ENCODE assay signal across 8 cellular contexts in genomic region chr9:128505414-128505765, GRCh38. TPM values are rescaled to one million over a fixed set of nuclear protein-coding genes. Genes with fewer than 3 reads are reported as not detected.
A peak's percentile ranks its signal among the peaks of the same experiment; 100 is the strongest.
DNase-seq lines count a peak whose midpoint lies in the region; ATAC-seq and TF ChIP-seq lines count a peak whose summit lies in the region.

No MANE protein-coding gene starts in this region.

- H3K4me3 ChIP-seq in HFF-Myc (replicated peaks; ENCODE audit: low read depth, low read length) (peak overlapping the region; percentile 74), astrocyte of the spinal cord (ENCODE audit: low read depth, low read length) (peak overlapping the region; percentile 96), lung (peak overlapping the region; percentile 97)

- TF ChIP-seq CTCF in 22Rv1 (IDR thresholded peaks at IDR 0.05) (no peak), HFF-Myc (IDR thresholded peaks at IDR 0.05; ENCODE audit: low read depth, low read length, missing control alignments) (no peak), astrocyte of the spinal cord (IDR thresholded peaks at IDR 0.05; ENCODE audit: low read depth, low read length) (no peak), lung (IDR thresholded peaks at IDR 0.05; ENCODE audit: control extremely low read depth, extremely low read depth) (no peak)

- peaks cover 0 to 13% of the 10 kb centered on the region in 2 donors for H3K36me3 ChIP-seq in lung (ENCODE audit: control insufficient read depth in 2 of 2, insufficient read depth in 2 of 2, low read length in 2 of 2)

- DNase-seq in HFF-Myc (ENCODE audit: extremely low read depth, low read depth) (no peak), astrocyte of the spinal cord (ENCODE audit: low read depth, low spot score) (peak; percentile 12), lung (ENCODE audit: low spot score) (no peak), kidney glomerular epithelial cell (lab: John Stamatoyannopoulos, UW) (no peak), COR-L47 (lab: John Stamatoyannopoulos, UW) (no peak), hippocampal formation (lab: John Stamatoyannopoulos, UW) (no peak)
- DNase-seq in stimulated activated CD4-positive, alpha-beta T cell treated with anti-CD3 and anti-CD28 coated beads, Interleukin-15, amount 100 ng/mL, for 24 hours: no peak

- peaks cover 0 to 2% of the 10 kb centered on the region in 2 donors for H3K4me1 ChIP-seq in lung (ENCODE audit: control insufficient read depth in 2 of 2, insufficient read depth in 2 of 2, low read length in 2 of 2)

- ATAC-seq in lung (ENCODE audit: insufficient read depth, low FRiP score): no peak

- H3K27me3 ChIP-seq in lung (ENCODE audit: control insufficient read depth, insufficient read depth): no peaks in the 10 kb centered on the region

- H3K27ac ChIP-seq in 22Rv1 (peak overlapping the region; percentile 68), lung (ENCODE audit: low read depth in 1 of 2, low read length in 1 of 2) (peak overlapping the region in 1 of 2 donors; percentile 94)

- no peaks in the 10 kb centered on the region for H3K9me3 ChIP-seq in lung (ENCODE audit: control insufficient read depth in 2 of 2, insufficient read depth in 1 of 2, low read length in 1 of 2)

- in situ Hi-C loops in astrocyte of the spinal cord (cut with HindIII; ENCODE audit: low sequenced_read_pairs): no loop called here

- 39 to 40% methylated on average over 6 of the region's 6 CpGs for WGBS in lung, 2 donors

RNA-seq across cellular contexts. Expression of gene GLE1, which starts 0.9 kb away (rescaled TPM):
- 10 to 100 TPM; 22.8 to 24.7 TPM for total RNA-seq in lung
- 10 to 100 TPM; 11.3 to 19.4 TPM for polyA plus RNA-seq in lung

RNA-seq across cellular contexts. Expression of gene SPTAN1, which starts 47.0 kb away (rescaled TPM):
- total RNA-seq in lung: 100 to 1,000 TPM; 328 to 438 TPM
- polyA plus RNA-seq in lung: 100 to 1,000 TPM in 1 of 2 donors, 10 to 100 TPM in 1; 70.0 to 145 TPM

RNA-seq across cellular contexts. Expression of gene ODF2, which starts 49.6 kb away (rescaled TPM):
- total RNA-seq in lung: 10 to 100 TPM; 31.3 to 34.4 TPM
- 10 to 100 TPM; 13.4 to 21.4 TPM for polyA plus RNA-seq in lung
